In genomic region chr5:10424124-10424731, GRCh38 we compare ENCODE assay signal across 9 cellular contexts. TPM values are rescaled to one million over a fixed set of nuclear protein-coding genes. Genes with fewer than 3 reads are reported as not detected.
DNase-seq lines count a peak whose midpoint lies in the region; ATAC-seq, FAIRE-seq and TF ChIP-seq lines count a peak whose summit lies in the region.
"Had no signal": no experiment of that assay in that cellular context is flagged by ENCODE, and none has a peak within 500 bp of the region (broad histone marks: within the 10 kb centered on the region; RNA-seq: fewer than 3 reads in every experiment).

No MANE protein-coding gene starts in this region.

- H3K4me1 Mint-ChIP-seq in CD4-positive, CD25-positive, alpha-beta regulatory T cell: peaks cover 11 to 39% (median 26%) of the 10 kb centered on the region in 4 donors
- peaks cover 25% of the 10 kb centered on the region for H3K4me1 Mint-ChIP-seq in astrocyte (ENCODE audit: low read depth, unreplicated experiment)

- H3K9me3 Mint-ChIP-seq in CD4-positive, CD25-positive, alpha-beta regulatory T cell: no peaks in the 10 kb centered on the region
- no peaks in the 10 kb centered on the region for H3K9me3 Mint-ChIP-seq in astrocyte (ENCODE audit: unreplicated experiment)
- H3K9me3 Mint-ChIP-seq: IgD-negative memory B cell had no signal

- no peaks in the 10 kb centered on the region for H3K27me3 ChIP-seq in CD4-positive, CD25-positive, alpha-beta regulatory T cell (ENCODE audit: control insufficient read depth, insufficient read depth, low read length)
- H3K27me3 ChIP-seq in astrocyte (ENCODE audit: insufficient read depth, low read length): no peaks in the 10 kb centered on the region

- H4K20me1 ChIP-seq in astrocyte (ENCODE audit: insufficient read depth, low read length): peaks cover 10% of the 10 kb centered on the region

- H3K27ac ChIP-seq in CD4-positive, CD25-positive, alpha-beta regulatory T cell (ENCODE audit: insufficient read depth, low read length, poor library complexity, severe bottlenecking): no peak overlapping the region
- no peak overlapping the region for H3K27ac ChIP-seq in astrocyte (ENCODE audit: low read depth, low read length)

- H3K36me3 ChIP-seq in CD4-positive, CD25-positive, alpha-beta regulatory T cell (ENCODE audit: control insufficient read depth, insufficient read depth, low read length): peaks cover 81% of the 10 kb centered on the region
- peaks cover 48% of the 10 kb centered on the region for H3K36me3 ChIP-seq in astrocyte (ENCODE audit: insufficient read depth, low read length)

- peak overlapping the region in 2 of 3 donors; percentile 4 to 39 for H3K27ac Mint-ChIP-seq in CD4-positive, CD25-positive, alpha-beta regulatory T cell
- no peak overlapping the region for H3K27ac Mint-ChIP-seq in astrocyte (ENCODE audit: unreplicated experiment)
- H3K27ac Mint-ChIP-seq: IgD-negative memory B cell had no signal

- peak in 1 of 3 donors; percentile 54 for DNase-seq in CD4-positive, CD25-positive, alpha-beta regulatory T cell
- DNase-seq in GM19240 (ENCODE audit: insufficient read length, low spot score) (peak; percentile 19), NCI-H2081 treated with DMSO at 0.1 percent for 48 hours (lab: John Stamatoyannopoulos, UW) (peak; percentile 51), astrocyte (ENCODE audit: low read depth) (peak; percentile 16), iris pigment epithelial cell (ENCODE audit: low read depth) (peak; percentile 38), activated gamma-delta T cell treated with Interleukin-2 at 50 U/mL for 16 hours (no peak), T-helper 2 cell (no peak)

- H2AFZ ChIP-seq in astrocyte (ENCODE audit: low read depth, low read length): no peak overlapping the region

- H3K9me3 ChIP-seq in CD4-positive, CD25-positive, alpha-beta regulatory T cell (ENCODE audit: control insufficient read depth in 2 of 2, low read length in 2 of 2): no peaks in the 10 kb centered on the region
- no peaks in the 10 kb centered on the region for H3K9me3 ChIP-seq in astrocyte (ENCODE audit: insufficient read depth, low read depth, low read length)

- H3K79me2 ChIP-seq in astrocyte (ENCODE audit: insufficient read depth, low read length): peaks cover 3% of the 10 kb centered on the region

- no peaks in the 10 kb centered on the region for H3K27me3 Mint-ChIP-seq in CD4-positive, CD25-positive, alpha-beta regulatory T cell
- H3K27me3 Mint-ChIP-seq in astrocyte (ENCODE audit: low read depth, unreplicated experiment): no peaks in the 10 kb centered on the region
- H3K27me3 Mint-ChIP-seq: IgD-negative memory B cell had no signal

- TF ChIP-seq CTCF in astrocyte (IDR thresholded peaks at IDR 0.05; ENCODE audit: insufficient read depth, low read depth, low read length): peak; percentile 61

- peak in 1 of 2 donors; percentile 55 for ATAC-seq in CD4-positive, CD25-positive, alpha-beta regulatory T cell (ENCODE audit: low read depth in 2 of 2)
- ATAC-seq in GM19467 (IDR thresholded peaks at IDR 0.05; ENCODE audit: unreplicated experiment): no peak

- FAIRE-seq in astrocyte (lab: Jason Lieb, UNC): no peak

- H3K4me1 ChIP-seq in CD4-positive, CD25-positive, alpha-beta regulatory T cell (ENCODE audit: control insufficient read depth, insufficient read depth, low read length, poor library complexity, severe bottlenecking): no peaks in the 10 kb centered on the region
- H3K4me1 ChIP-seq in astrocyte (ENCODE audit: insufficient read depth, low read length): peaks cover 14% of the 10 kb centered on the region

- H3K36me3 Mint-ChIP-seq in CD4-positive, CD25-positive, alpha-beta regulatory T cell: peaks cover 60% of the 10 kb centered on the region
- peaks cover 22% of the 10 kb centered on the region for H3K36me3 Mint-ChIP-seq in astrocyte (ENCODE audit: low read depth, unreplicated experiment)

- H3K4me3 Mint-ChIP-seq in CD4-positive, CD25-positive, alpha-beta regulatory T cell: no peak overlapping the region
- H3K4me3 Mint-ChIP-seq in astrocyte (ENCODE audit: unreplicated experiment): no peak overlapping the region
- H3K4me3 Mint-ChIP-seq: IgD-negative memory B cell had no signal

- no peak overlapping the region for H3K4me3 ChIP-seq in CD4-positive, CD25-positive, alpha-beta regulatory T cell (ENCODE audit: low read depth, low read length)
- no peak overlapping the region for H3K4me3 ChIP-seq in astrocyte (ENCODE audit: insufficient read depth, low read depth, low read length)

- no peak overlapping the region for H3K4me2 ChIP-seq in astrocyte (ENCODE audit: low read length)

- no peak overlapping the region for H3K9ac ChIP-seq in astrocyte (ENCODE audit: low read length)

RNA-seq across cellular contexts. Expression of gene ROPN1L, which starts 17.5 kb away (rescaled TPM):
- total RNA-seq in CD4-positive, CD25-positive, alpha-beta regulatory T cell: 3.0 TPM
- 10 to 100 TPM in 1 of 4 donors, 1 to 10 TPM in 3; 4.2 to 14.4 (median 7.3) TPM for polyA plus RNA-seq in CD4-positive, CD25-positive, alpha-beta regulatory T cell
- total RNA-seq in astrocyte: 0.60 and 0.77 TPM in 2 replicates

Comparison
In these comparisons a context has a peak if more than half of its experiments do, and no peak if none do; other contexts are left out.
1. DNase-seq: peak in GM19240 (single experiment), NCI-H2081 treated with DMSO at 0.1 percent for 48 hours (single experiment), astrocyte (single experiment) and iris pigment epithelial cell (single experiment); none in activated gamma-delta T cell treated with Interleukin-2 at 50 U/mL for 16 hours (single experiment) and T-helper 2 cell (0 of 5).